In genomic region chr15:92951800-92952199, GRCh38 we compare ENCODE assay signal across 33 cellular contexts. TPM values are rescaled to one million over a fixed set of nuclear protein-coding genes. Genes with fewer than 3 reads are reported as not detected.
DNase-seq lines count a peak whose midpoint lies in the region; ATAC-seq and TF ChIP-seq lines count a peak whose summit lies in the region.
"Had no signal": no experiment of that assay in that cellular context is flagged by ENCODE, and none has a peak within 500 bp of the region (broad histone marks: within the 10 kb centered on the region; RNA-seq: fewer than 3 reads in every experiment).

No MANE protein-coding gene starts in this region.

- H3K27ac Mint-ChIP-seq in central memory CD8-positive, alpha-beta T cell (ENCODE audit: low read depth), result peak overlapping the region; percentile 29
- H3K27ac Mint-ChIP-seq in nephron progenitor cell, result peak overlapping the region; percentile 31
- H3K27ac Mint-ChIP-seq: endodermal cell had no signal

- peaks cover 13% of the 10 kb centered on the region for H3K9me3 Mint-ChIP-seq in central memory CD8-positive, alpha-beta T cell
- H3K9me3 Mint-ChIP-seq in nephron progenitor cell, result peaks cover 32% of the 10 kb centered on the region

- H3K4me3 Mint-ChIP-seq in central memory CD8-positive, alpha-beta T cell, result no peak overlapping the region
- no peak overlapping the region for H3K4me3 Mint-ChIP-seq in nephron progenitor cell
- H3K4me3 Mint-ChIP-seq: activated naive CD8-positive, alpha-beta T cell treated with anti-CD3 and anti-CD28 coated beads, Interleukin-2, amount 10 ng/mL, durations not matched to agents 7 days and 5 days; endodermal cell; naive B cell had no signal

- H3K4me3 ChIP-seq in left ventricle myocardium inferior (no peak overlapping the region), right atrium auricular region (no peak overlapping the region), tibial artery (no peak overlapping the region)
- H3K4me3 ChIP-seq: BLaER1, esophagus muscularis mucosa, heart left ventricle, pancreas, PC-9, stomach, tibial nerve had no signal

- TF ChIP-seq CTCF in left ventricle myocardium inferior (IDR thresholded peaks at IDR 0.05; ENCODE audit: borderline replicate concordance), result no peak
- TF ChIP-seq CTCF in right atrium auricular region (IDR thresholded peaks at IDR 0.05), result no peak
- no peak for TF ChIP-seq CTCF in nephron progenitor cell (IDR thresholded peaks at IDR 0.05)
- TF ChIP-seq CTCF in tibial artery (IDR thresholded peaks at IDR 0.05), result no peak

- peaks cover 87% of the 10 kb centered on the region for H3K36me3 Mint-ChIP-seq in central memory CD8-positive, alpha-beta T cell (ENCODE audit: insufficient read depth)
- peaks cover 91% of the 10 kb centered on the region for H3K36me3 Mint-ChIP-seq in nephron progenitor cell (ENCODE audit: low read depth)

- peaks cover 15% of the 10 kb centered on the region for H3K4me1 Mint-ChIP-seq in central memory CD8-positive, alpha-beta T cell
- no peaks in the 10 kb centered on the region for H3K4me1 Mint-ChIP-seq in nephron progenitor cell
- H3K4me1 Mint-ChIP-seq: endodermal cell had no signal

- H3K4me1 ChIP-seq in left ventricle myocardium inferior, result peaks cover 17% of the 10 kb centered on the region
- H3K4me1 ChIP-seq in right atrium auricular region, result no peaks in the 10 kb centered on the region
- H3K4me1 ChIP-seq in tibial artery, result peaks cover 0 to 31% (median 5%) of the 10 kb centered on the region in 4 donors
- H3K4me1 ChIP-seq: BLaER1, pancreas, stomach had no signal

- no peak for ATAC-seq in central memory CD8-positive, alpha-beta T cell (replicated peaks; ENCODE audit: extremely low read depth, poor library complexity, severe bottlenecking)
- no peak for ATAC-seq in GM21515 (IDR thresholded peaks at IDR 0.05; ENCODE audit: unreplicated experiment)
- no peak for ATAC-seq in left lobe of liver
- ATAC-seq: Right ventricle myocardium inferior, SK-N-SH treated with all-trans-retinoic acid at 6 μM for 48 hours had no signal

- peak overlapping the region; percentile 18 for H3K27ac ChIP-seq in left ventricle myocardium inferior (replicated peaks)
- peak overlapping the region in 1 of 2 donors; percentile 14 for H3K27ac ChIP-seq in right atrium auricular region
- peak overlapping the region; percentile 38 to 44 for H3K27ac ChIP-seq in tibial artery
- H3K27ac ChIP-seq: BLaER1, PC-9, stomach, tibial nerve had no signal

- H3K27me3 ChIP-seq in left ventricle myocardium inferior (ENCODE audit: low read depth) (no peaks in the 10 kb centered on the region), right atrium auricular region (no peaks in the 10 kb centered on the region), tibial artery (no peaks in the 10 kb centered on the region)
- H3K27me3 ChIP-seq: BLaER1, esophagus muscularis mucosa, heart left ventricle, pancreas, stomach, tibial nerve had no signal

- H3K27me3 Mint-ChIP-seq in central memory CD8-positive, alpha-beta T cell, result no peaks in the 10 kb centered on the region
- peaks cover 4% of the 10 kb centered on the region for H3K27me3 Mint-ChIP-seq in nephron progenitor cell (ENCODE audit: low read depth, poor library complexity)
- H3K27me3 Mint-ChIP-seq: activated naive CD8-positive, alpha-beta T cell treated with anti-CD3 and anti-CD28 coated beads, Interleukin-2, amount 10 ng/mL, durations not matched to agents 7 days and 5 days; naive B cell had no signal

- DNase-seq in left ventricle myocardium inferior, result no peak
- DNase-seq in right atrium auricular region (ENCODE audit: low spot score), result no peak
- no peak for DNase-seq in central memory CD8-positive, alpha-beta T cell (ENCODE audit: low spot score in 2 of 2)
- DNase-seq in nephron progenitor cell, result no peak
- no peak for DNase-seq in tibial artery
- DNase-seq in AML-193 (lab: John Stamatoyannopoulos, UW), result no peak
- DNase-seq in left lobe of liver (ENCODE audit: low spot score), result no peak
- DNase-seq: activated CD4-positive, alpha-beta T cell treated with anti-CD3 and anti-CD28 coated beads, Interleukin-2, amount 50 U/mL, for 48 hours; activated CD4-positive, CD25-positive, alpha-beta regulatory T cell treated with anti-CD3 and anti-CD28 coated beads, Interleukin-2, amount 50 U/mL, for 72 hours; activated naive CD8-positive, alpha-beta T cell treated with anti-CD3 and anti-CD28 coated beads, Interleukin-2, amount 10 ng/mL, durations not matched to agents 7 days and 5 days; aorta; EL; endodermal cell; foreskin fibroblast; heart left ventricle; kidney; midbrain; naive B cell; NCI-H1105; NCI-H1930; NCI-H524; NK-92 treated with Interleukin-12 subunit alpha and Interleukin-12 subunit beta, amount 100 ng/mL, for 24 hours; pancreas; PC-9; stimulated activated CD4-positive, alpha-beta T cell treated with anti-CD3 and anti-CD28 coated beads, Interleukin-12 subunit alpha, Interleukin-12 subunit beta, amount 100 ng/mL, for 4 hours; stimulated activated CD4-positive, alpha-beta T cell treated with anti-CD3 and anti-CD28 coated beads, Interleukin-2, amount 100 ng/mL, for 48 hours; stomach had no signal

- peaks cover 33% of the 10 kb centered on the region for H3K9me3 ChIP-seq in left ventricle myocardium inferior (replicated peaks)
- peaks cover 10 to 26% of the 10 kb centered on the region in 2 donors for H3K9me3 ChIP-seq in right atrium auricular region
- peaks cover 0 to 23% (median 16%) of the 10 kb centered on the region in 3 donors for H3K9me3 ChIP-seq in tibial artery

- H3K36me3 ChIP-seq in left ventricle myocardium inferior, result peaks cover 98% of the 10 kb centered on the region
- H3K36me3 ChIP-seq in right atrium auricular region, result peaks cover 89% of the 10 kb centered on the region
- peaks cover 75 to 94% (median 88%) of the 10 kb centered on the region in 3 donors for H3K36me3 ChIP-seq in tibial artery

- intact Hi-C loops in left ventricle myocardium inferior (cut with micrococcal nuclease) (no loop called here), tibial artery (cut with DNase I; ENCODE audit: low total_unique reads) (no loop called here)

RNA-seq across cellular contexts. Expression of gene CHD2, which starts 51.7 kb away (rescaled TPM):
- total RNA-seq in left ventricle myocardium inferior (41.3 TPM), right atrium auricular region (10 to 100 TPM; 31.1 to 37.9 TPM), left lobe of liver (53.1 TPM)
